In the genomic region with DNA sequence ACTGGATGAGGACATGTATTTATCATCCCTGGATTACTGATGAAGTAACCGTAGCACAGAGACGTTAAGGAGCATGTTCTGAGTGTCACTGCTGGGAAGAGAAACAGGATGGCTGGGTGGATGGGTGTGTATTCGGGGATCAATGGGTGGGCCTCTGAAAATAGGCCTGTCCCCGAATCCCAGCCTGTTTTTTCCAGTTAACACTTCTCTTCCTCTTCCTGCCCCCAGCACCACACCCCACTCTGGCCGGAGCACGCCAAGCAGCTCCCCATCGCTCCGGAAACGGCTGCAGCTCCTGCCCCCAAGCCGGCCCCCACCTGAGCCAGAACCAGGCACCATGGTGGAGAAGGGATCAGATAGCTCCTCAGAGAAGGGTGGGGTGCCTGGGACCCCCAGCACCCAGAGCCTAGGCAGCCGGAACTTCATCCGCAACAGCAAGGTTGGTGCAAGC, we compare ENCODE assay signal across 1 cellular context.
A peak's percentile ranks its signal among the peaks of the same experiment; 100 is the strongest.
TF ChIP-seq lines count a peak whose summit lies in the region.

No MANE protein-coding gene starts in this region.

TF ChIP-seq in HepG2, 621 proteins besides CTCF, POLR2A, EP300 and RAD21:
- TF ChIP-seq POLR2G (IDR thresholded peaks at IDR 0.05; ENCODE audit: low read depth, low read length) (peak; percentile 44), AGO2 (optimal IDR thresholded peaks at IDR 0.05; ENCODE audit: low read depth, low read length) (peak; percentile 73), RBFOX2 (IDR thresholded peaks at IDR 0.05; ENCODE audit: low read depth, low read length) (peak; percentile 56; the same call in 1 of the 2 replicates), AKAP8 (CRISPR knock-in tag; IDR thresholded peaks at IDR 0.05) (0 out of 2 replicates have a peak, but pooled peaks have one; percentile 35), AHR (CRISPR knock-in tag; IDR thresholded peaks at IDR 0.05) (no peak), TEAD3 (CRISPR knock-in tag; optimal IDR thresholded peaks at IDR 0.05; ENCODE audit: borderline replicate concordance) (no peak), POLR2AphosphoS5 (IDR thresholded peaks at IDR 0.05; ENCODE audit: low read depth, low read length) (peak; percentile 53)
- TF ChIP-seq, protein P1, sequence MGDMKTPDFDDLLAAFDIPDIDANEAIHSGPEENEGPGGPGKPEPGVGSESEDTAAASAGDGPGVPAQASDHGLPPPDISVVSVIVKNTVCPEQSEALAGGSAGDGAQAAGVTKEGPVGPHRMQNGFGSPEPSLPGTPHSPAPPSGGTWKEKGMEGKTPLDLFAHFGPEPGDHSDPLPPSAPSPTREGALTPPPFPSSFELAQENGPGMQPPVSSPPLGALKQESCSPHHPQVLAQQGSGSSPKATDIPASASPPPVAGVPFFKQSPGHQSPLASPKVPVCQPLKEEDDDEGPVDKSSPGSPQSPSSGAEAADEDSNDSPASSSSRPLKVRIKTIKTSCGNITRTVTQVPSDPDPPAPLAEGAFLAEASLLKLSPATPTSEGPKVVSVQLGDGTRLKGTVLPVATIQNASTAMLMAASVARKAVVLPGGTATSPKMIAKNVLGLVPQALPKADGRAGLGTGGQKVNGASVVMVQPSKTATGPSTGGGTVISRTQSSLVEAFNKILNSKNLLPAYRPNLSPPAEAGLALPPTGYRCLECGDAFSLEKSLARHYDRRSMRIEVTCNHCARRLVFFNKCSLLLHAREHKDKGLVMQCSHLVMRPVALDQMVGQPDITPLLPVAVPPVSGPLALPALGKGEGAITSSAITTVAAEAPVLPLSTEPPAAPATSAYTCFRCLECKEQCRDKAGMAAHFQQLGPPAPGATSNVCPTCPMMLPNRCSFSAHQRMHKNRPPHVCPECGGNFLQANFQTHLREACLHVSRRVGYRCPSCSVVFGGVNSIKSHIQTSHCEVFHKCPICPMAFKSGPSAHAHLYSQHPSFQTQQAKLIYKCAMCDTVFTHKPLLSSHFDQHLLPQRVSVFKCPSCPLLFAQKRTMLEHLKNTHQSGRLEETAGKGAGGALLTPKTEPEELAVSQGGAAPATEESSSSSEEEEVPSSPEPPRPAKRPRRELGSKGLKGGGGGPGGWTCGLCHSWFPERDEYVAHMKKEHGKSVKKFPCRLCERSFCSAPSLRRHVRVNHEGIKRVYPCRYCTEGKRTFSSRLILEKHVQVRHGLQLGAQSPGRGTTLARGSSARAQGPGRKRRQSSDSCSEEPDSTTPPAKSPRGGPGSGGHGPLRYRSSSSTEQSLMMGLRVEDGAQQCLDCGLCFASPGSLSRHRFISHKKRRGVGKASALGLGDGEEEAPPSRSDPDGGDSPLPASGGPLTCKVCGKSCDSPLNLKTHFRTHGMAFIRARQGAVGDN (CRISPR knock-in tag; IDR thresholded peaks at IDR 0.05) = 0 out of 2 replicates have a peak, but pooled peaks have one; percentile 21
